24 cellular contexts compared by ENCODE assay signal in the genomic region with DNA sequence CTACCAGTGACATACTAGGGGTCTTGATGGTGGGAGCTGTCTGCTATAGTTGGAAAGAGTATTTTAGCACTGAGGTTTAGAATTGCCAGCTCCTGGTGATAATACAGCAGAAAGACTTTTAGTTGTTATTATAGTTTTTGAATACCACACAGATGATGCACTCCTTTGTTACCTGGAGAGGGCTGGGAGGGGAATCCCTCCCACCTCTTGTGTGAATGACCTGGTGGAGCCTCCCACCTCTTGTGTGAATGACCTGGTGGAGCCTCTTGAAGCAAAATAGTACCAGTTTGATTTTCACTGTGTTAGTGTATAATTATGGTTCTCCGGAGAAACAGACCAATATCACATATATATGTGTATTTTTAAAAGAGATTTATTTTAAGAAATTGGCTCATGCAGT. TPM values are rescaled to one million over a fixed set of nuclear protein-coding genes. Genes with fewer than 3 reads are reported as not detected.
A peak's percentile ranks its signal among the peaks of the same experiment; 100 is the strongest.
DNase-seq lines count a peak whose midpoint lies in the region; ATAC-seq, FAIRE-seq and TF ChIP-seq lines count a peak whose summit lies in the region.
"Had no signal": no experiment of that assay in that cellular context is flagged by ENCODE, and none has a peak within 500 bp of the region (broad histone marks: within the 10 kb centered on the region; RNA-seq: fewer than 3 reads in every experiment).

No MANE protein-coding gene starts in this region.

- H3K4me3 ChIP-seq in brain microvascular endothelial cell (ENCODE audit: low read depth, low read length) (no peak overlapping the region), keratinocyte (ENCODE audit: control insufficient read depth in 2 of 3, extremely low read depth in 1 of 3, insufficient read depth in 2 of 3, low read depth in 1 of 3, low read length in 3 of 3) (no peak overlapping the region), thoracic aorta (no peak overlapping the region)
- H3K4me3 ChIP-seq: neural progenitor cell, prostate gland had no signal

- H3K4me2 ChIP-seq in keratinocyte (ENCODE audit: control insufficient read depth, extremely low read depth, insufficient read depth, low read depth, low read length), result no peak overlapping the region
- H3K4me2 ChIP-seq: neural progenitor cell had no signal

- H3K36me3 ChIP-seq in brain microvascular endothelial cell (replicated peaks) (no peaks in the 10 kb centered on the region), keratinocyte (ENCODE audit: control insufficient read depth in 2 of 2, extremely low read depth in 1 of 2, insufficient read depth in 2 of 2, low read length in 2 of 2) (no peaks in the 10 kb centered on the region), thoracic aorta (no peaks in the 10 kb centered on the region)
- H3K36me3 ChIP-seq: neural progenitor cell, prostate gland had no signal

- no peaks in the 10 kb centered on the region for H4K20me1 ChIP-seq in keratinocyte (ENCODE audit: control insufficient read depth, extremely low read depth, insufficient read depth, low read length)

- no peaks in the 10 kb centered on the region for H3K9me3 Mint-ChIP-seq in HFFc6
- H3K9me3 Mint-ChIP-seq: activated B cell treated with CpG ODN at 0.5 μM for 24 hours; CD4-positive, CD25-positive, alpha-beta regulatory T cell; neural progenitor cell; stimulated activated naive CD8-positive, alpha-beta T cell treated with anti-CD3 and anti-CD28 coated beads, Interleukin-15, Interleukin-2, amounts not matched to agents 100 ng/mL and 50 ng/mL, for 24 hours had no signal

- H3K27ac ChIP-seq in brain microvascular endothelial cell (peak overlapping the region; percentile 24), keratinocyte (ENCODE audit: control insufficient read depth, insufficient read depth, low read length) (peak overlapping the region; percentile 8), thoracic aorta (peak overlapping the region; percentile 40 to 57), caudate nucleus (ENCODE audit: low read depth, low read length) (no peak overlapping the region)
- H3K27ac ChIP-seq: HL-60, neural progenitor cell, prostate gland had no signal

- H3K36me3 Mint-ChIP-seq in HFFc6 (ENCODE audit: low read depth), result no peaks in the 10 kb centered on the region

- no peak for ATAC-seq in thoracic aorta (ENCODE audit: insufficient number of reproducible peaks, low FRiP score, low read depth)
- ATAC-seq: left colon had no signal

- H3K4me3 Mint-ChIP-seq in HFFc6, result peak overlapping the region; percentile 61
- H3K4me3 Mint-ChIP-seq: activated B cell treated with CpG ODN at 0.5 μM for 24 hours; activated CD4-positive, alpha-beta memory T cell treated with anti-CD3 and anti-CD28 coated beads, Interleukin-2, amount 10 ng/mL, durations not matched to agents 7 days and 5 days; neural progenitor cell had no signal

- H3K27me3 ChIP-seq in brain microvascular endothelial cell (replicated peaks), result no peaks in the 10 kb centered on the region
- H3K27me3 ChIP-seq in keratinocyte (ENCODE audit: control insufficient read depth, extremely low read depth, insufficient read depth, low read length), result no peaks in the 10 kb centered on the region
- no peaks in the 10 kb centered on the region for H3K27me3 ChIP-seq in thoracic aorta (replicated peaks; ENCODE audit: insufficient read depth)
- H3K27me3 ChIP-seq: neural progenitor cell had no signal

- H3K27me3 Mint-ChIP-seq in HFFc6 (ENCODE audit: insufficient read depth), result no peaks in the 10 kb centered on the region
- H3K27me3 Mint-ChIP-seq: activated B cell treated with CpG ODN at 0.5 μM for 24 hours; CD4-positive, CD25-positive, alpha-beta regulatory T cell; stimulated activated naive CD8-positive, alpha-beta T cell treated with anti-CD3 and anti-CD28 coated beads, Interleukin-15, Interleukin-2, amounts not matched to agents 100 ng/mL and 50 ng/mL, for 24 hours had no signal

- peaks cover 76% of the 10 kb centered on the region for H3K4me1 Mint-ChIP-seq in HFFc6 (ENCODE audit: low read depth)

- H3K9me3 ChIP-seq in keratinocyte (ENCODE audit: control insufficient read depth, low read depth, low read length), result no peaks in the 10 kb centered on the region
- no peaks in the 10 kb centered on the region for H3K9me3 ChIP-seq in thoracic aorta
- H3K9me3 ChIP-seq: prostate gland had no signal

- TF ChIP-seq CTCF in HFFc6 (IDR thresholded peaks at IDR 0.05) (no peak), brain microvascular endothelial cell (IDR thresholded peaks at IDR 0.05; ENCODE audit: low read depth, low read length, missing control alignments) (no peak), keratinocyte (optimal IDR thresholded peaks at IDR 0.05 in 1 of 3, IDR thresholded peaks at IDR 0.05 in 1 of 3, conservative IDR thresholded peaks at IDR 0.05 in 1 of 3; ENCODE audit: extremely low read depth in 1 of 3, insufficient read depth in 2 of 3, low read length in 3 of 3) (no peak), thoracic aorta (IDR thresholded peaks at IDR 0.05) (no peak)

- FAIRE-seq in keratinocyte (lab: Jason Lieb, UNC), result no peak

- in situ Hi-C loops in brain microvascular endothelial cell (cut with HindIII; ENCODE audit: low pct_ligation_motif_present, low sequenced_read_pairs), result no loop called here

- DNase-seq in HFFc6 (no peak), brain microvascular endothelial cell (no peak), keratinocyte (ENCODE audit: low read depth, low spot score) (no peak), thoracic aorta (ENCODE audit: low spot score) (no peak), caudate nucleus (lab: John Stamatoyannopoulos, UW) (no peak), Kasumi-1 (lab: John Stamatoyannopoulos, UW) (no peak), NOMO-1 treated with dmso at 0.1 percent for 144 hours (lab: John Stamatoyannopoulos, UW; ENCODE audit: unreplicated experiment) (no peak), NCI-H1048 (lab: John Stamatoyannopoulos, UW) (no peak)
- DNase-seq: activated B cell treated with CpG ODN at 0.5 μM for 24 hours; activated CD4-positive, alpha-beta memory T cell treated with anti-CD3 and anti-CD28 coated beads, Interleukin-2, amount 10 ng/mL, durations not matched to agents 7 days and 5 days; activated naive CD4-positive, alpha-beta T cell treated with Interleukin-2 at 50 U/mL for 16 hours; activated T-cell treated with anti-CD3 and anti-CD28 coated beads for 4 hours; CD4-positive, CD25-positive, alpha-beta regulatory T cell; cerebellar nuclear complex; effector CD4-positive, alpha-beta T cell; glutamatergic neuron; left colon; NCI-H1436 treated with DMSO at 0.1 percent for 48 hours; stimulated activated CD4-positive, alpha-beta T cell treated with anti-CD3 and anti-CD28 coated beads, Interleukin-4, amount 100 ng/mL, for 1 hour; T-helper 9 cell had no signal

- no peaks in the 10 kb centered on the region for H3K9me1 ChIP-seq in keratinocyte (ENCODE audit: control insufficient read depth, extremely low read depth, insufficient read depth, low read length)

- H3K27ac Mint-ChIP-seq in HFFc6, result peak overlapping the region; percentile 69
- H3K27ac Mint-ChIP-seq: activated CD4-positive, alpha-beta memory T cell treated with anti-CD3 and anti-CD28 coated beads, Interleukin-2, amount 10 ng/mL, durations not matched to agents 7 days and 5 days; neural progenitor cell; stimulated activated naive CD8-positive, alpha-beta T cell treated with anti-CD3 and anti-CD28 coated beads, Interleukin-15, Interleukin-2, amounts not matched to agents 100 ng/mL and 50 ng/mL, for 24 hours had no signal

- dilution Hi-C loops in keratinocyte (cut with MboI; ENCODE audit: extremely low pct_ligation_motif_present, low sequenced_read_pairs), result no loop called here

- H3K4me1 ChIP-seq in keratinocyte (ENCODE audit: control insufficient read depth, extremely low read depth, insufficient read depth, low read length), result peaks cover 32% of the 10 kb centered on the region
- peaks cover 23 to 40% of the 10 kb centered on the region in 2 donors for H3K4me1 ChIP-seq in thoracic aorta (ENCODE audit: control insufficient read depth in 1 of 2, low read depth in 2 of 2)
- H3K4me1 ChIP-seq: prostate gland had no signal

- no peak overlapping the region for H2AFZ ChIP-seq in keratinocyte (ENCODE audit: control insufficient read depth, low read length)
- H2AFZ ChIP-seq: neural progenitor cell had no signal

- H3K9ac ChIP-seq in keratinocyte (ENCODE audit: control insufficient read depth, extremely low read depth, insufficient read depth, low read length), result no peak overlapping the region
- H3K9ac ChIP-seq: neural progenitor cell had no signal

- H3K79me2 ChIP-seq in keratinocyte (ENCODE audit: control insufficient read depth, insufficient read depth, low read length), result no peaks in the 10 kb centered on the region

RNA-seq across cellular contexts. Expression of a gene that starts 3.3 kb away (rescaled TPM):
- total RNA-seq in HFFc6 (2021; fragmentation: NEBNext Ultra II Directional; extraction: Animal tissue kit (Norgen Biotek cat#: 25700)), result 1 to 10 TPM; 2.8 to 4.0 (median 3.7) TPM
- polyA plus RNA-seq in keratinocyte, result 1.0 to 1.9 TPM (median 1.3 TPM) in 3 replicates
- polyA plus RNA-seq in keratinocyte (2011; ENCODE audit: low read depth), result 1.8 TPM
- polyA plus RNA-seq in keratinocyte (2011; cell fraction: cytosol; rRNA removed), result 0.45 and 1.3 TPM in 2 replicates
- polyA plus RNA-seq in keratinocyte (2011; cell fraction: nucleus; rRNA removed), result 3.7 and 4.0 TPM in 2 replicates
- 0.73 and 1.2 TPM in 2 replicates for polyA plus RNA-seq in keratinocyte (2012; ENCODE audit: low replicate concordance)
- polyA minus RNA-seq in keratinocyte, result 1.8 to 14.1 TPM (median 11.4 TPM) in 3 replicates
- 1.3 TPM for polyA minus RNA-seq in keratinocyte (2011; cell fraction: cytosol; rRNA and poly(A)+ RNA removed)
- 6.9 and 8.9 TPM in 2 replicates for polyA minus RNA-seq in keratinocyte (2011; cell fraction: nucleus; rRNA and poly(A)+ RNA removed)
- total RNA-seq in thoracic aorta, result 1 to 10 TPM; 5.6 to 7.0 TPM
